Comparison of ENCODE assay signal across 11 cellular contexts in the genomic region with DNA sequence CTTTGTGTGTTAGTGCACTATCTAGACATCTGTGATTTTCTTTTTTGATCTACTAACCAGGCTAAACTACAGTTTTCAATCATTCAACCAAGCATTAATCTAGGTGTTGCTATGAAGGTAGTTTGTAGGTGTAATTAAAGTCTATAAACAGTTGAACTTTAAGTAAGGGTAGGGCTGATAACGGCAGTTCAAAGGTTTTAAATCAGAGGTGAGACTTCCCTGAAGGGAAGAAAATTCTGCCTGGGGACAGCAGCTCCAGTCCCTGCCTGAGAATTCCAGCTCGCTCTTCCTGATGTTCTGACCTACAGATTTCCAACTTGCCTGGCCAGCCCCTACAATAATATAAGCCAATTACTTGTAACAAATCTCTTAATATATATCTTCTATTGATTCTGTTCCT.
"Had no signal": no experiment of that assay in that cellular context is flagged by ENCODE, and none has a peak within 500 bp of the region (broad histone marks: within the 10 kb centered on the region; RNA-seq: fewer than 3 reads in every experiment).

No MANE protein-coding gene starts in this region.

- FAIRE-seq: H1, H54 had no signal

- H3K27ac Mint-ChIP-seq: GM23338, H9, HFFc6 had no signal

- H3K9me3 ChIP-seq: HAP-1 had no signal

- H3K4me1 ChIP-seq: HAP-1 had no signal

- H3K36me3 ChIP-seq: HAP-1 had no signal

- H3K4me3 Mint-ChIP-seq: GM23338, H9, HFFc6 had no signal

- H3K4me3 ChIP-seq: GM23248, GM23338, HAP-1 had no signal

- H3K27ac ChIP-seq: GM23248 had no signal

- DNase-seq: GM23248, GOT3, H7, H9, HCEC 1CT, HFFc6 had no signal

- ATAC-seq: GM23338, HCT116 had no signal
